ENCODE assay signal across 22 cellular contexts in genomic region chr6:84017709-84018452, GRCh38. TPM values are rescaled to one million over a fixed set of nuclear protein-coding genes. Genes with fewer than 3 reads are reported as not detected.
DNase-seq lines count a peak whose midpoint lies in the region; ATAC-seq, FAIRE-seq and TF ChIP-seq lines count a peak whose summit lies in the region.
"Had no signal": no experiment of that assay in that cellular context is flagged by ENCODE, and none has a peak within 500 bp of the region (broad histone marks: within the 10 kb centered on the region; RNA-seq: fewer than 3 reads in every experiment).

No MANE protein-coding gene starts in this region.

- no peaks in the 10 kb centered on the region for H3K4me1 ChIP-seq in small intestine (ENCODE audit: control insufficient read depth in 2 of 2, insufficient read depth in 1 of 2, low read depth in 1 of 2, low read length in 1 of 2)
- H3K4me1 ChIP-seq: colonic mucosa, left ventricle myocardium inferior, SJSA1 had no signal

- WGBS in small intestine, 3 donors, result 10 to 63% (median 17%) methylated on average over 1 of the region's 1 CpG

- no peak for TF ChIP-seq CTCF in RWPE1 (conservative IDR thresholded peaks at IDR 0.05; ENCODE audit: low read depth)

- CTCF ChIA-PET in RWPE1 (lab: Yijun Ruan, JAX), result no interaction called here

- H3K36me3 ChIP-seq in small intestine (ENCODE audit: control insufficient read depth in 2 of 2, insufficient read depth in 2 of 2, low read length in 2 of 2), result no peaks in the 10 kb centered on the region
- H3K36me3 ChIP-seq: colonic mucosa, left ventricle myocardium inferior, ovary, SJSA1, thoracic aorta had no signal

- DNase-seq in small intestine, result peak; percentile 60
- no peak for DNase-seq in NCI-H2227 (lab: John Stamatoyannopoulos, UW; ENCODE audit: unreplicated experiment)
- DNase-seq in RWPE1 (ENCODE audit: low spot score), result no peak
- DNase-seq in activated CD4-positive, CD25-positive, alpha-beta regulatory T cell (lab: John Stamatoyannopoulos, UW), result no peak
- DNase-seq: activated CD4-positive, alpha-beta T cell treated with anti-CD3 and anti-CD28 coated beads, Interleukin-2, amount 10 ng/mL, durations not matched to agents 24 days and 14 days; activated naive CD4-positive, alpha-beta T cell treated with anti-CD3 and anti-CD28 coated beads, Interleukin-2, amount 50 U/mL, for 16 hours; AML-193; colonic mucosa; foreskin melanocyte; left ventricle myocardium inferior; NCI-H187; ovary; stimulated activated CD4-positive, alpha-beta T cell treated with anti-CD3 and anti-CD28 coated beads, Interleukin-4, amount 100 ng/mL, for 24 hours; stimulated activated CD8-positive, alpha-beta memory T cell treated with anti-CD3 and anti-CD28 coated beads, Interleukin-4, amount 100 ng/mL, for 48 hours; T1000 had no signal

- ATAC-seq in GM18870 (IDR thresholded peaks at IDR 0.05; ENCODE audit: unreplicated experiment) (peak; percentile 75), GM21619 (IDR thresholded peaks at IDR 0.05; ENCODE audit: unreplicated experiment) (peak; percentile 74), HG03378 (IDR thresholded peaks at IDR 0.05; ENCODE audit: unreplicated experiment) (peak; percentile 70)
- ATAC-seq: HepG2 had no signal

- H3K9me3 ChIP-seq in small intestine (ENCODE audit: control insufficient read depth, low read depth), result no peaks in the 10 kb centered on the region
- H3K9me3 ChIP-seq: colonic mucosa, left ventricle myocardium inferior, ovary, SJSA1, thoracic aorta had no signal

- no peak for FAIRE-seq in small intestine (lab: Jason Lieb, UNC)
- FAIRE-seq: endothelial cell of umbilical vein, HepG2 had no signal

- H3K4me3 ChIP-seq in small intestine (ENCODE audit: low read depth in 1 of 2, low read length in 2 of 2), result no peak overlapping the region
- H3K4me3 ChIP-seq: colonic mucosa, left ventricle myocardium inferior, ovary, SJSA1, thoracic aorta had no signal

- no peak overlapping the region for H3K27ac ChIP-seq in small intestine (ENCODE audit: low read depth in 1 of 2, low read length in 1 of 2)
- no peak overlapping the region for H3K27ac ChIP-seq in RWPE1
- H3K27ac ChIP-seq: colonic mucosa, left ventricle myocardium inferior, ovary, SJSA1, thoracic aorta had no signal

- POLR2A ChIA-PET in RWPE1 (lab: Yijun Ruan, JAX; ENCODE audit: low non-redundant PET), result no interaction called here

- no peaks in the 10 kb centered on the region for H3K27me3 ChIP-seq in small intestine (ENCODE audit: control insufficient read depth in 2 of 2, insufficient read depth in 2 of 2, low read length in 2 of 2)
- H3K27me3 ChIP-seq: colonic mucosa, ovary, SJSA1 had no signal

RNA-seq across cellular contexts. Expression of gene MRAP2, which starts 15.7 kb away (rescaled TPM):
- polyA plus RNA-seq in small intestine, result 1 to 10 TPM in 2 of 3 donors, under 1 TPM in 1; 0.67 to 6.9 (median 1.9) TPM
